In the genomic region with DNA sequence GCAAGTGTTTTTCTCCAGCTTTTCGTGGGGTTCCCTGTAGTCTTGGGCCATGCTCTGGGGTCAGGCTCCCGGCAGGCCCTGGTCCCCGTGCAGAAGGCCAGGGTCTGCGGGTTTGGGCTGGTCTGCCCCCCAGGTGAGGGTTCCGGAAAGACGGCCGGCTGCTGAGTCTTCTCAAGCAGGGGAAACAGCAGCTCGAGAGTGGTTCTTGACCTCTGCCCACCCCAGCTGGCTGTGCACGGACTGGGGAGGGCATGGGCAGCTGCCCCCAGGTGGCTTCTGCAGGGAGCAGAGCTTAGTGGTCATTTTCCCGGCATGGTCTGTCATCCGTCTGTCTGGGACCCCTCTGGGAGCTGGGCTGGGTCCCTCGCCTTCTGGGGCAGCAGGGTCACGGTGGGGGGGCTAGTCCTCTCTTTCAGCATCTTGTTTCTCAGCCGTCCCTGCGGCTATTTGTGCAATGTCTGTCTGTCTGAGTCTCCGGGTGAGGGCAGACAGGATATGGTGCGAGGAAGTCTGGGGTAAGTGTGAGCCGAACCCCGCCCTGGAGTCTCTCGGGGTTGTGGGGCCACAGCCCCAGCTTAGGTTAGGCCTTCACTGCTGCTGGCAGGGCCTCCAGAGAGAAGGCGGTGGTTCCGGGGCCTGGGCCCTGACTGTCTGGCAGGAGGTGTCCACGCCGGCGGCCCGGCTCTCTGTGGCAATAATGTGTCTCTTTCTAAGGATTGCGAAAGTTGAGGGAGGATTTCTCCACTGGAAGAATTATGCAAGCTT, we compare ENCODE assay signal across 8 cellular contexts. TPM values are rescaled to one million over a fixed set of nuclear protein-coding genes. Genes with fewer than 3 reads are reported as not detected.
DNase-seq lines count a peak whose midpoint lies in the region; ATAC-seq and TF ChIP-seq lines count a peak whose summit lies in the region.

No MANE protein-coding gene starts in this region.

- ATAC-seq in GM21825 (IDR thresholded peaks at IDR 0.05; ENCODE audit: unreplicated experiment) (peak; percentile 48), body of pancreas (peak; percentile 55), GM18861 (IDR thresholded peaks at IDR 0.05; ENCODE audit: unreplicated experiment) (no peak), HG02885 (IDR thresholded peaks at IDR 0.05; ENCODE audit: poor library complexity, unreplicated experiment) (no peak)

- no peaks in the 10 kb centered on the region for H3K27me3 ChIP-seq in body of pancreas

- peak overlapping the region in 3 of 4 donors; percentile 56 to 76 (median 74) for H3K27ac ChIP-seq in body of pancreas

- intact Hi-C loops in body of pancreas (cut with DNase I): loop anchor here (5.0 kb wide), 1 partner anchor 42 kb away; a partner anchor contains a TSS

- TF ChIP-seq POLR2A in body of pancreas (IDR thresholded peaks at IDR 0.05): peak in 2 of 3 donors; percentile 7 to 52

- no peak for TF ChIP-seq CTCF in body of pancreas (IDR thresholded peaks at IDR 0.05)

- DNase-seq in T-helper 9 cell (peak; percentile 72), body of pancreas (peak; percentile 59 to 89 (median 74)), iris pigment epithelial cell (ENCODE audit: low read depth) (peak; percentile 97), NCI-H774 (lab: John Stamatoyannopoulos, UW) (no peak)
- peak; percentile 35 for DNase-seq in stimulated activated CD4-positive, alpha-beta T cell treated with anti-CD3 and anti-CD28 coated beads, Interleukin-12 subunit alpha, Interleukin-12 subunit beta, amount 100 ng/mL, for 4 hours

- peaks cover 99% of the 10 kb centered on the region for H3K4me1 ChIP-seq in body of pancreas

- no peak overlapping the region for H3K4me3 ChIP-seq in body of pancreas

- no peaks in the 10 kb centered on the region for H3K36me3 ChIP-seq in body of pancreas (replicated peaks in 1 of 2; ENCODE audit: insufficient read depth in 1 of 2, low read depth in 2 of 2)

- no peaks in the 10 kb centered on the region for H3K9me3 ChIP-seq in body of pancreas

- 57 to 59% methylated on average over 7 to 24 of the region's 27 CpGs for WGBS in body of pancreas, 2 donors

RNA-seq across cellular contexts. Expression of a gene that starts 6.1 kb away (rescaled TPM):
- total RNA-seq in body of pancreas: 10 to 100 TPM; 15.8 to 33.0 TPM

RNA-seq across cellular contexts. Expression of a gene that starts 39.6 kb away (rescaled TPM):
- total RNA-seq in body of pancreas: 10 to 100 TPM; 19.8 to 23.6 TPM

Comparison
In these comparisons a context has a peak if more than half of its experiments do, and no peak if none do; other contexts are left out.
1. ATAC-seq: peak in GM21825 (single experiment) and body of pancreas (single experiment); none in GM18861 (single experiment) and HG02885 (single experiment).